ENCODE assay signal across 2 cellular contexts in the genomic region with DNA sequence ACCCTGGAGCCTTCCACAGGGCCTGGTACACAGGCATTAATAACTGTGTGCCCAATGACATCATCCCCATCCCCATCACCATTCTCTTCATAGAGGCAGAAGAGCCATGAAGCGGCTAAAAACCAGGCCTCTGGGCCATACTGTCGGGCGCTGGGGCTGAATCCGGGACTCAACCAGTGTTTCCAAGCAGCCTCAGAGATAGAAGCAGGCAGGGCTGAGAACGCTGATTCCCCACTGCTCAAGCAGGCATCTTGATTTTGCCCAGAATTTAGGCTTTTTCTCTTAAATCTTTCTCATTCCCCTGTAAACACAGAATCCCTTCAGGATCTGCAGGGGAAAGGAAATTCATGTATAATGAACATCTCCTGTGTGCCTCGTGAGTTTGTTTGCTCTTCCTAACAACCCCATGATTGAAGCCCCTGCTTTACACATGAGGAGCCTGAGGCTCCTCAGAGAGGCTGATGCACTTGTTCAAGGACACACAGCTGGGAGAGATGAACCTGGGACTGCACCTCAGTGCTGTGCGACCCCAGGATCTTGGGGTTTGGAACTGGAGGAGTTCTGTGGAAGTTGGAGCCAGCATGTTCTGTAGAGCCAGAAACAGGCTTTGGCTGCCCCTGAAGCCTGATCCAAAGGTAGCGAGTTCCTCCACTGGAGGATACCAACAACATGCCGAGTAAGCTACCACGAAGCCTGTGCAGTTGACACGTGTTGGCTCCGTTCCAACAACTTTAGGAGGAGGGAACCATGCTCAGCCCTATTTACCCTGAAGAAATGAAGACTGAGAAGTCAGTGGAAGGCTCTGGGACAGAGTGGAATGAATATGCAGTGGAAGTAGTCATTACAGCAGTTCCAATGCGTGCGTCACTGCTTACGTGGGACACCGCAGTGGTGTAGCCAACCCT.
TF ChIP-seq lines count a peak whose summit lies in the region.

No MANE protein-coding gene starts in this region.

TF ChIP-seq in Ishikawa, 13 proteins besides CTCF, POLR2A, EP300 and RAD21:
- TF ChIP-seq TCF12 (IDR thresholded peaks at IDR 0.05; ENCODE audit: low read depth) (no peak), YY1 (IDR thresholded peaks at IDR 0.05; ENCODE audit: low read depth) (no peak), EGR1 (IDR thresholded peaks at IDR 0.05) (no peak), NFIC (IDR thresholded peaks at IDR 0.05) (peak; percentile 46)
- TF ChIP-seq, protein P1, sequence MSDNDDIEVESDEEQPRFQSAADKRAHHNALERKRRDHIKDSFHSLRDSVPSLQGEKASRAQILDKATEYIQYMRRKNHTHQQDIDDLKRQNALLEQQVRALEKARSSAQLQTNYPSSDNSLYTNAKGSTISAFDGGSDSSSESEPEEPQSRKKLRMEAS (IDR thresholded peaks at IDR 0.05), result peak; percentile 32; the same call in 1 of the 2 replicates
- TF ChIP-seq, protein P2, sequence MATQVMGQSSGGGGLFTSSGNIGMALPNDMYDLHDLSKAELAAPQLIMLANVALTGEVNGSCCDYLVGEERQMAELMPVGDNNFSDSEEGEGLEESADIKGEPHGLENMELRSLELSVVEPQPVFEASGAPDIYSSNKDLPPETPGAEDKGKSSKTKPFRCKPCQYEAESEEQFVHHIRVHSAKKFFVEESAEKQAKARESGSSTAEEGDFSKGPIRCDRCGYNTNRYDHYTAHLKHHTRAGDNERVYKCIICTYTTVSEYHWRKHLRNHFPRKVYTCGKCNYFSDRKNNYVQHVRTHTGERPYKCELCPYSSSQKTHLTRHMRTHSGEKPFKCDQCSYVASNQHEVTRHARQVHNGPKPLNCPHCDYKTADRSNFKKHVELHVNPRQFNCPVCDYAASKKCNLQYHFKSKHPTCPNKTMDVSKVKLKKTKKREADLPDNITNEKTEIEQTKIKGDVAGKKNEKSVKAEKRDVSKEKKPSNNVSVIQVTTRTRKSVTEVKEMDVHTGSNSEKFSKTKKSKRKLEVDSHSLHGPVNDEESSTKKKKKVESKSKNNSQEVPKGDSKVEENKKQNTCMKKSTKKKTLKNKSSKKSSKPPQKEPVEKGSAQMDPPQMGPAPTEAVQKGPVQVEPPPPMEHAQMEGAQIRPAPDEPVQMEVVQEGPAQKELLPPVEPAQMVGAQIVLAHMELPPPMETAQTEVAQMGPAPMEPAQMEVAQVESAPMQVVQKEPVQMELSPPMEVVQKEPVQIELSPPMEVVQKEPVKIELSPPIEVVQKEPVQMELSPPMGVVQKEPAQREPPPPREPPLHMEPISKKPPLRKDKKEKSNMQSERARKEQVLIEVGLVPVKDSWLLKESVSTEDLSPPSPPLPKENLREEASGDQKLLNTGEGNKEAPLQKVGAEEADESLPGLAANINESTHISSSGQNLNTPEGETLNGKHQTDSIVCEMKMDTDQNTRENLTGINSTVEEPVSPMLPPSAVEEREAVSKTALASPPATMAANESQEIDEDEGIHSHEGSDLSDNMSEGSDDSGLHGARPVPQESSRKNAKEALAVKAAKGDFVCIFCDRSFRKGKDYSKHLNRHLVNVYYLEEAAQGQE (IDR thresholded peaks at IDR 0.05; ENCODE audit: low read depth), result no peak

TF ChIP-seq in K562, 482 proteins besides CTCF, POLR2A, EP300 and RAD21:
- TF ChIP-seq NR3C1 (CRISPR knock-in tag; IDR thresholded peaks at IDR 0.05) (no peak), NFIC (IDR thresholded peaks at IDR 0.05) (peak; percentile 85), EZH2 (IDR thresholded peaks at IDR 0.05; ENCODE audit: borderline replicate concordance, low read depth, low read length) (no peak), BCOR (IDR thresholded peaks at IDR 0.05) (0 out of 2 replicates have a peak, but pooled peaks have one; percentile 27), ZFP36 (IDR thresholded peaks at IDR 0.05; ENCODE audit: low read depth, low read length, partially characterized antibody) (peak; percentile 37), ZNF134 (CRISPR knock-in tag; conservative IDR thresholded peaks at IDR 0.05) (no peak)
- TF ChIP-seq, protein P3, sequence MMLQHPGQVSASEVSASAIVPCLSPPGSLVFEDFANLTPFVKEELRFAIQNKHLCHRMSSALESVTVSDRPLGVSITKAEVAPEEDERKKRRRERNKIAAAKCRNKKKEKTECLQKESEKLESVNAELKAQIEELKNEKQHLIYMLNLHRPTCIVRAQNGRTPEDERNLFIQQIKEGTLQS (IDR thresholded peaks at IDR 0.05), result peak; percentile 9; the same call in 1 of the 2 replicates
- TF ChIP-seq, protein P3 (CRISPR knock-in tag; conservative IDR thresholded peaks at IDR 0.05), result no peak
- TF ChIP-seq, protein P4, sequence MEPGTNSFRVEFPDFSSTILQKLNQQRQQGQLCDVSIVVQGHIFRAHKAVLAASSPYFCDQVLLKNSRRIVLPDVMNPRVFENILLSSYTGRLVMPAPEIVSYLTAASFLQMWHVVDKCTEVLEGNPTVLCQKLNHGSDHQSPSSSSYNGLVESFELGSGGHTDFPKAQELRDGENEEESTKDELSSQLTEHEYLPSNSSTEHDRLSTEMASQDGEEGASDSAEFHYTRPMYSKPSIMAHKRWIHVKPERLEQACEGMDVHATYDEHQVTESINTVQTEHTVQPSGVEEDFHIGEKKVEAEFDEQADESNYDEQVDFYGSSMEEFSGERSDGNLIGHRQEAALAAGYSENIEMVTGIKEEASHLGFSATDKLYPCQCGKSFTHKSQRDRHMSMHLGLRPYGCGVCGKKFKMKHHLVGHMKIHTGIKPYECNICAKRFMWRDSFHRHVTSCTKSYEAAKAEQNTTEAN (CRISPR knock-in tag; IDR thresholded peaks at IDR 0.05), result no peak
- TF ChIP-seq, protein P5, sequence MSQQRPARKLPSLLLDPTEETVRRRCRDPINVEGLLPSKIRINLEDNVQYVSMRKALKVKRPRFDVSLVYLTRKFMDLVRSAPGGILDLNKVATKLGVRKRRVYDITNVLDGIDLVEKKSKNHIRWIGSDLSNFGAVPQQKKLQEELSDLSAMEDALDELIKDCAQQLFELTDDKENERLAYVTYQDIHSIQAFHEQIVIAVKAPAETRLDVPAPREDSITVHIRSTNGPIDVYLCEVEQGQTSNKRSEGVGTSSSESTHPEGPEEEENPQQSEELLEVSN (IDR thresholded peaks at IDR 0.05; ENCODE audit: borderline replicate concordance in 1 of 2, extremely low read depth in 1 of 2, insufficient read depth in 1 of 2, insufficient read length in 1 of 2, low read depth in 1 of 2, low read length in 1 of 2, poor library complexity in 1 of 2, severe bottlenecking in 1 of 2), result peak in 1 of 2 experiments; percentile 36
